1 cellular context compared by ENCODE assay signal in the genomic region with DNA sequence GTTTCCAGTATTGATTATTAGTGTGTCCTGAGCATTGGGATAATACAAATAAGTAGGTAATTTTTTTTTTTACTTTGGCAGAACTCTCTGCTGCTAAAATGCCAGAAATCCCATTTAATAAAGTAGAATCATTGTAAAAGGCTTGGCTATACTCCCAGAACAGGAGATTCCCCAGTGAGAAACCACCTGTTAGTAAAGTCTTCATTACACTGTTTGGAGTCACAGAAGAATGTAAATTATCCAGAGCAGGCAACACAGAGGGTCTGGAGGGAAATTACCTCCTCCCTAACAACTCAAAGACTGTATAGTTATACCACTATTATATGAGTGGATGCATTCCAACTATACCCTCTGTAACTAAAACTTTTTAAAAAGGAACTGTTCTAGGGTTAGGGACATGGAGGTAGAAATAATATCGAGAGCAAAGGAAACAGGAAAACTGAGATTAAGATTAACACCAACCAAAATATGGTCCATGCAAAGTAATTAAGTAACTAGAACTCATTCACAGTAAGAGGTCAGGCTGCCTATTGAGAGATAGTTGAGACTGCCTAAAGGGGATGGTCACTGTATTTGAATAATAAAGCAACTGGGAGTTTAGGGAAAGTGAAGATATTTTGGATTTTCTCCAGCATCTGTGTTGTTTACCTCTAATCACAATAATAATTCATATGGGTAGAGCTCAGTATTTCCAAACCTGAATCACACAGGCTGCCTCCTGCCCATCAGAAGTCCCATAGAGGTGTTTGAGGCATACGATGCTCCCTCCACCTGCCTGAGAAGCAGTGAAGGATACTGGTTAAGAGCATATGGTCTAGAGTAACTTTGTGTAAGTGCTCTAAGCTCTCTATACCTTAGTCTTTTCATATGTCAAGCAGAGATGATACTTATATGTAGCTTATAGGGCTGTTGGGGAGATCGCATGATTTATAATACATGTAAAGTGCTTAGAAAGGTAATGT.
TF ChIP-seq lines count a peak whose summit lies in the region.

No MANE protein-coding gene starts in this region.

TF ChIP-seq in WTC11, 78 proteins besides CTCF, POLR2A, EP300 and RAD21 (continued from another document):
- TF ChIP-seq, protein P1, sequence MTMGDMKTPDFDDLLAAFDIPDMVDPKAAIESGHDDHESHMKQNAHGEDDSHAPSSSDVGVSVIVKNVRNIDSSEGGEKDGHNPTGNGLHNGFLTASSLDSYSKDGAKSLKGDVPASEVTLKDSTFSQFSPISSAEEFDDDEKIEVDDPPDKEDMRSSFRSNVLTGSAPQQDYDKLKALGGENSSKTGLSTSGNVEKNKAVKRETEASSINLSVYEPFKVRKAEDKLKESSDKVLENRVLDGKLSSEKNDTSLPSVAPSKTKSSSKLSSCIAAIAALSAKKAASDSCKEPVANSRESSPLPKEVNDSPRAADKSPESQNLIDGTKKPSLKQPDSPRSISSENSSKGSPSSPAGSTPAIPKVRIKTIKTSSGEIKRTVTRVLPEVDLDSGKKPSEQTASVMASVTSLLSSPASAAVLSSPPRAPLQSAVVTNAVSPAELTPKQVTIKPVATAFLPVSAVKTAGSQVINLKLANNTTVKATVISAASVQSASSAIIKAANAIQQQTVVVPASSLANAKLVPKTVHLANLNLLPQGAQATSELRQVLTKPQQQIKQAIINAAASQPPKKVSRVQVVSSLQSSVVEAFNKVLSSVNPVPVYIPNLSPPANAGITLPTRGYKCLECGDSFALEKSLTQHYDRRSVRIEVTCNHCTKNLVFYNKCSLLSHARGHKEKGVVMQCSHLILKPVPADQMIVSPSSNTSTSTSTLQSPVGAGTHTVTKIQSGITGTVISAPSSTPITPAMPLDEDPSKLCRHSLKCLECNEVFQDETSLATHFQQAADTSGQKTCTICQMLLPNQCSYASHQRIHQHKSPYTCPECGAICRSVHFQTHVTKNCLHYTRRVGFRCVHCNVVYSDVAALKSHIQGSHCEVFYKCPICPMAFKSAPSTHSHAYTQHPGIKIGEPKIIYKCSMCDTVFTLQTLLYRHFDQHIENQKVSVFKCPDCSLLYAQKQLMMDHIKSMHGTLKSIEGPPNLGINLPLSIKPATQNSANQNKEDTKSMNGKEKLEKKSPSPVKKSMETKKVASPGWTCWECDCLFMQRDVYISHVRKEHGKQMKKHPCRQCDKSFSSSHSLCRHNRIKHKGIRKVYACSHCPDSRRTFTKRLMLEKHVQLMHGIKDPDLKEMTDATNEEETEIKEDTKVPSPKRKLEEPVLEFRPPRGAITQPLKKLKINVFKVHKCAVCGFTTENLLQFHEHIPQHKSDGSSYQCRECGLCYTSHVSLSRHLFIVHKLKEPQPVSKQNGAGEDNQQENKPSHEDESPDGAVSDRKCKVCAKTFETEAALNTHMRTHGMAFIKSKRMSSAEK (CRISPR knock-in tag; IDR thresholded peaks at IDR 0.05; ENCODE audit: borderline replicate concordance) = no peak
- TF ChIP-seq ZNF317 (CRISPR knock-in tag; IDR thresholded peaks at IDR 0.05; ENCODE audit: borderline replicate concordance, low read depth) = no peak
- TF ChIP-seq, protein P2, sequence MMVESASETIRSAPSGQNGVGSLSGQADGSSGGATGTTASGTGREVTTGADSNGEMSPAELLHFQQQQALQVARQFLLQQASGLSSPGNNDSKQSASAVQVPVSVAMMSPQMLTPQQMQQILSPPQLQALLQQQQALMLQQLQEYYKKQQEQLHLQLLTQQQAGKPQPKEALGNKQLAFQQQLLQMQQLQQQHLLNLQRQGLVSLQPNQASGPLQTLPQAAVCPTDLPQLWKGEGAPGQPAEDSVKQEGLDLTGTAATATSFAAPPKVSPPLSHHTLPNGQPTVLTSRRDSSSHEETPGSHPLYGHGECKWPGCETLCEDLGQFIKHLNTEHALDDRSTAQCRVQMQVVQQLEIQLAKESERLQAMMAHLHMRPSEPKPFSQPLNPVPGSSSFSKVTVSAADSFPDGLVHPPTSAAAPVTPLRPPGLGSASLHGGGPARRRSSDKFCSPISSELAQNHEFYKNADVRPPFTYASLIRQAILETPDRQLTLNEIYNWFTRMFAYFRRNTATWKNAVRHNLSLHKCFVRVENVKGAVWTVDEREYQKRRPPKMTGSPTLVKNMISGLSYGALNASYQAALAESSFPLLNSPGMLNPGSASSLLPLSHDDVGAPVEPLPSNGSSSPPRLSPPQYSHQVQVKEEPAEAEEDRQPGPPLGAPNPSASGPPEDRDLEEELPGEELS (CRISPR knock-in tag; IDR thresholded peaks at IDR 0.05) = peak; percentile 62; the same call in 1 of the 2 replicates
- no peak for TF ChIP-seq ZNF416 (CRISPR knock-in tag; IDR thresholded peaks at IDR 0.05)
TF ChIP-seq in WTC11: peak in this region for 2.
